ENCODE assay signal across 9 cellular contexts in the genomic region with DNA sequence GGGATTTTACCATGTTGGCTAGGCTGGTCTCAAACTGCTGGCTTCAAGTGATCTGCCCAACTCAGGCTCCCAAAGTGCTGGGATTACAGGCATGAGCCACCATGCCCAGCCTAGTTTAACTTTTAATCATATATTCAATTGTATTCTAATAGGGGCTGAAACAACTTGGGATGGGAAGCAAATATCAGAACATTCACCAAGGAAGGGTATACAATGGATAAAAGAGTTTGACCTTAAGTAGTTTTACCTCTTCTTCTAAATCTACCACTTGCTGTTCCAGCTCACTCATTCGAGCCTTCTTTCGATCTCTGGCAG. TPM values are rescaled to one million over a fixed set of nuclear protein-coding genes. Genes with fewer than 3 reads are reported as not detected.
DNase-seq lines count a peak whose midpoint lies in the region; ATAC-seq, FAIRE-seq and TF ChIP-seq lines count a peak whose summit lies in the region.
"Had no signal": no experiment of that assay in that cellular context is flagged by ENCODE, and none has a peak within 500 bp of the region (broad histone marks: within the 10 kb centered on the region; RNA-seq: fewer than 3 reads in every experiment).

No MANE protein-coding gene starts in this region.

- peak overlapping the region; percentile 100 for H3K27ac ChIP-seq in thoracic aorta

- no peaks in the 10 kb centered on the region for H3K9me3 Mint-ChIP-seq in activated CD8-positive, alpha-beta memory T cell treated with anti-CD3 and anti-CD28 coated beads, Interleukin-2, amount 10 ng/mL, durations not matched to agents 7 days and 5 days (ENCODE audit: low read depth)
- H3K9me3 Mint-ChIP-seq in activated naive CD4-positive, alpha-beta T cell treated with anti-CD3 and anti-CD28 coated beads, Interleukin-2, amount 50 U/mL, for 72 hours, result no peaks in the 10 kb centered on the region

- H3K27me3 ChIP-seq in kidney epithelial cell (ENCODE audit: control insufficient read depth, insufficient read depth, low read length), result no peaks in the 10 kb centered on the region
- H3K27me3 ChIP-seq in thoracic aorta (replicated peaks; ENCODE audit: insufficient read depth), result no peaks in the 10 kb centered on the region

- DNase-seq in activated CD8-positive, alpha-beta memory T cell treated with anti-CD3 and anti-CD28 coated beads, Interleukin-2, amount 10 ng/mL, durations not matched to agents 7 days and 5 days, result no peak
- no peak for DNase-seq in activated CD8-positive, alpha-beta memory T cell treated with anti-CD3 and anti-CD28 coated beads, Interleukin-2, amount 50 U/mL, for 48 hours
- DNase-seq in activated naive CD4-positive, alpha-beta T cell treated with anti-CD3 and anti-CD28 coated beads, Interleukin-2, amount 50 U/mL, for 72 hours (ENCODE audit: low spot score in 2 of 2), result peak in 1 of 2 donors; percentile 34
- no peak for DNase-seq in kidney epithelial cell (ENCODE audit: low read depth)
- DNase-seq in thoracic aorta (ENCODE audit: low spot score), result no peak
- DNase-seq in UCSD-AML1 (lab: John Stamatoyannopoulos, UW; ENCODE audit: unreplicated experiment), result no peak
- no peak for DNase-seq in RCC 7860 (ENCODE audit: low spot score)
- no peak for DNase-seq in activated effector memory CD4-positive, alpha-beta T cell treated with anti-CD3 and anti-CD28 coated beads, Interleukin-2, amount 50 U/mL, for 16 hours

- peak overlapping the region; percentile 92 for H3K27ac Mint-ChIP-seq in activated CD8-positive, alpha-beta memory T cell treated with anti-CD3 and anti-CD28 coated beads, Interleukin-2, amount 10 ng/mL, durations not matched to agents 7 days and 5 days
- H3K27ac Mint-ChIP-seq in activated naive CD4-positive, alpha-beta T cell treated with anti-CD3 and anti-CD28 coated beads, Interleukin-2, amount 50 U/mL, for 72 hours, result peak overlapping the region; percentile 98

- H3K36me3 Mint-ChIP-seq in activated CD8-positive, alpha-beta memory T cell treated with anti-CD3 and anti-CD28 coated beads, Interleukin-2, amount 10 ng/mL, durations not matched to agents 7 days and 5 days, result peaks cover 58% of the 10 kb centered on the region
- peaks cover 38 to 63% of the 10 kb centered on the region in 2 donors for H3K36me3 Mint-ChIP-seq in activated naive CD4-positive, alpha-beta T cell treated with anti-CD3 and anti-CD28 coated beads, Interleukin-2, amount 50 U/mL, for 72 hours

- TF ChIP-seq CTCF in kidney epithelial cell (IDR thresholded peaks at IDR 0.05; ENCODE audit: insufficient read depth, low read length, poor library complexity, severe bottlenecking) (no peak), thoracic aorta (IDR thresholded peaks at IDR 0.05) (no peak)

- no peak for ATAC-seq in activated CD8-positive, alpha-beta memory T cell treated with anti-CD3 and anti-CD28 coated beads, Interleukin-2, amount 10 ng/mL, durations not matched to agents 7 days and 5 days
- ATAC-seq in activated naive CD4-positive, alpha-beta T cell treated with anti-CD3 and anti-CD28 coated beads, Interleukin-2, amount 50 U/mL, for 72 hours, result no peak
- no peak for ATAC-seq in thoracic aorta (ENCODE audit: insufficient number of reproducible peaks, low FRiP score, low read depth)

- H3K27me3 Mint-ChIP-seq in activated CD8-positive, alpha-beta memory T cell treated with anti-CD3 and anti-CD28 coated beads, Interleukin-2, amount 10 ng/mL, durations not matched to agents 7 days and 5 days, result no peaks in the 10 kb centered on the region

- no peaks in the 10 kb centered on the region for H3K9me3 ChIP-seq in thoracic aorta

- peaks cover 4% of the 10 kb centered on the region for H3K36me3 ChIP-seq in kidney epithelial cell (ENCODE audit: control insufficient read depth, insufficient read depth, low read length)
- H3K36me3 ChIP-seq in thoracic aorta, result peaks cover 36% of the 10 kb centered on the region

- H3K4me1 ChIP-seq in thoracic aorta (ENCODE audit: control insufficient read depth in 1 of 2, low read depth in 2 of 2), result peaks cover 37 to 59% of the 10 kb centered on the region in 2 donors

- H3K4me1 Mint-ChIP-seq in activated CD8-positive, alpha-beta memory T cell treated with anti-CD3 and anti-CD28 coated beads, Interleukin-2, amount 10 ng/mL, durations not matched to agents 7 days and 5 days, result peaks cover 59% of the 10 kb centered on the region

- CTCF ChIA-PET in activated CD8-positive, alpha-beta memory T cell treated with anti-CD3 and anti-CD28 coated beads, Interleukin-2, amount 10 ng/mL, durations not matched to agents 7 days and 5 days (lab: Charles Lee), result interaction anchor here (1.2 to 10.7 kb wide), 9 partner anchors 10 to 880 kb away, joined by 3 to 84 read pairs (median 10); a partner anchor contains a TSS

- H3K4me3 ChIP-seq in kidney epithelial cell (ENCODE audit: low read depth, low read length) (peak overlapping the region; percentile 93), thoracic aorta (peak overlapping the region; percentile 100)

- no peak for FAIRE-seq in RCC 7860 (lab: Jason Lieb, UNC)
- FAIRE-seq: colon had no signal

- peak overlapping the region; percentile 91 for H3K4me3 Mint-ChIP-seq in activated CD8-positive, alpha-beta memory T cell treated with anti-CD3 and anti-CD28 coated beads, Interleukin-2, amount 10 ng/mL, durations not matched to agents 7 days and 5 days

RNA-seq across cellular contexts. Expression of a gene that starts 1.6 kb away (rescaled TPM):
- total RNA-seq in activated CD8-positive, alpha-beta memory T cell treated with anti-CD3 and anti-CD28 coated beads, Interleukin-2, amount 10 ng/mL, durations not matched to agents 7 days and 5 days, result 100 to 1,000 TPM; 139 to 141 TPM
- total RNA-seq in activated naive CD4-positive, alpha-beta T cell treated with anti-CD3 and anti-CD28 coated beads, Interleukin-2, amount 50 U/mL, for 72 hours, result 10 to 100 TPM; 62.7 to 91.8 TPM
- total RNA-seq in kidney epithelial cell (288 and 291 TPM in 2 replicates), thoracic aorta (100 to 1,000 TPM; 176 to 282 TPM)

RNA-seq across cellular contexts. Expression of a gene that starts 26.3 kb away (rescaled TPM):
- total RNA-seq in activated CD8-positive, alpha-beta memory T cell treated with anti-CD3 and anti-CD28 coated beads, Interleukin-2, amount 10 ng/mL, durations not matched to agents 7 days and 5 days, result 10 to 100 TPM; 35.5 to 42.4 TPM
- total RNA-seq in activated naive CD4-positive, alpha-beta T cell treated with anti-CD3 and anti-CD28 coated beads, Interleukin-2, amount 50 U/mL, for 72 hours, result 10 to 100 TPM; 26.8 to 31.5 TPM
- 14.1 and 19.1 TPM in 2 replicates for total RNA-seq in kidney epithelial cell
- 10 to 100 TPM; 15.2 to 18.4 TPM for total RNA-seq in thoracic aorta

RNA-seq across cellular contexts. Expression of a gene that starts 56.9 kb away (rescaled TPM):
- 10 to 100 TPM; 17.6 to 19.2 TPM for total RNA-seq in activated CD8-positive, alpha-beta memory T cell treated with anti-CD3 and anti-CD28 coated beads, Interleukin-2, amount 10 ng/mL, durations not matched to agents 7 days and 5 days
- 10 to 100 TPM; 19.6 to 20.4 TPM for total RNA-seq in activated naive CD4-positive, alpha-beta T cell treated with anti-CD3 and anti-CD28 coated beads, Interleukin-2, amount 50 U/mL, for 72 hours
- total RNA-seq in kidney epithelial cell (23.0 and 34.2 TPM in 2 replicates), thoracic aorta (10 to 100 TPM in 1 of 2 donors, 1 to 10 TPM in 1; 9.3 to 11.9 TPM)

RNA-seq across cellular contexts. Expression of a gene that starts 57.1 kb away (rescaled TPM):
- total RNA-seq in activated CD8-positive, alpha-beta memory T cell treated with anti-CD3 and anti-CD28 coated beads, Interleukin-2, amount 10 ng/mL, durations not matched to agents 7 days and 5 days, result 10 to 100 TPM; 31.6 to 49.0 TPM
- total RNA-seq in activated naive CD4-positive, alpha-beta T cell treated with anti-CD3 and anti-CD28 coated beads, Interleukin-2, amount 50 U/mL, for 72 hours, result 10 to 100 TPM; 28.7 to 51.2 TPM
- total RNA-seq in kidney epithelial cell (8.1 and 10.3 TPM in 2 replicates), thoracic aorta (1 to 10 TPM; 7.9 to 8.3 TPM)
